Comparison of ENCODE assay signal across 15 cellular contexts in the genomic region with DNA sequence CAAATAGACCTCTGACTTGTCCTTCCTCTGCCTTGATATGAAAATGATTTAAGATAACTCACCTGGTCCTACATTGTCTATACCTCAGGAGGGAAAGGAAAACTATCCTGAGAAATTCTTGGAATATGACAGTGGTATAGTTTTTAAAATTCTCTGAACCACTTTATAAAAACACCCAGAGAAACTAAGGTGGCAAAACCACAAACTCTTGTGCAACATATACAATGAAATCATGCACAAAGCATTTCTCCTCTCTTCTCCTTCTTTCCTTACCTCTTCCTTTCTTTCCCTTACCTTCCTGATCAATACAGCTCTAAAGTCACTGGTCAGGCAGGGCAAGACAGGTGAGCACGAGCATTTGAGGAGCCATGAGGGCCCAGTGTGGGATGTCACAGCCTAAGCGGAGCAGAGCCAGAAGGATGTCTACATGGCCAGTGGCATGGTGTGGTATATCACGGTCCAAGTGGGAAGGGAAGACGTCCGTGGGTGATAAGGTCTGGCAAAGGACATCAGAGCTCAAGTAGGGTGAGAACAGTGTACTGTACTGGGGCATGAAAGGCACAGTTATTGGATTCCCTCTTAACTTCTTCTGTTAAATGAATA.
A peak's percentile ranks its signal among the peaks of the same experiment; 100 is the strongest.
DNase-seq lines count a peak whose midpoint lies in the region; ATAC-seq and TF ChIP-seq lines count a peak whose summit lies in the region.
"Had no signal": no experiment of that assay in that cellular context is flagged by ENCODE, and none has a peak within 500 bp of the region (broad histone marks: within the 10 kb centered on the region; RNA-seq: fewer than 3 reads in every experiment).

No MANE protein-coding gene starts in this region.

- no peak overlapping the region for H3K4me3 ChIP-seq in breast epithelium
- no peak overlapping the region for H3K4me3 ChIP-seq in mesenchymal stem cell (ENCODE audit: insufficient read depth in 1 of 2, low read depth in 1 of 2, low read length in 2 of 2)
- H3K4me3 ChIP-seq in effector memory CD4-positive, alpha-beta T cell (ENCODE audit: insufficient read depth, low read depth, low read length, poor library complexity, severe bottlenecking), result no peak overlapping the region
- no peak overlapping the region for H3K4me3 ChIP-seq in lower lobe of right lung
- H3K4me3 ChIP-seq: SJSA1 had no signal

- no peaks in the 10 kb centered on the region for H3K9me3 Mint-ChIP-seq in MCF 10A (ENCODE audit: unreplicated experiment)
- H3K9me3 Mint-ChIP-seq in central memory CD8-positive, alpha-beta T cell, result no peaks in the 10 kb centered on the region
- H3K9me3 Mint-ChIP-seq: H9 had no signal

- BruUV-seq in MCF 10A (replicated peaks; lab: Mats Ljungman, UMichigan), result no TSS peak

- TF ChIP-seq POLR2A in breast epithelium (IDR thresholded peaks at IDR 0.05), result no peak

- H2AFZ ChIP-seq in mesenchymal stem cell (ENCODE audit: low read depth, low read length), result no peak overlapping the region

- no peak overlapping the region for H2BK5ac ChIP-seq in mesenchymal stem cell (ENCODE audit: low read depth, low read length, poor library complexity, severe bottlenecking)

- H3K14ac ChIP-seq in mesenchymal stem cell (ENCODE audit: low read length in 2 of 2), result no peak overlapping the region

- H4K8ac ChIP-seq in mesenchymal stem cell (ENCODE audit: low read length), result no peak overlapping the region

- H2BK12ac ChIP-seq in mesenchymal stem cell (ENCODE audit: low read length in 2 of 2), result no peak overlapping the region

- H3K27ac ChIP-seq in breast epithelium (no peak overlapping the region), mesenchymal stem cell (ENCODE audit: low read length, poor library complexity, severe bottlenecking) (no peak overlapping the region), lower lobe of right lung (no peak overlapping the region)
- H3K27ac ChIP-seq in effector memory CD4-positive, alpha-beta T cell (ENCODE audit: insufficient read depth, low read length, poor library complexity, severe bottlenecking), result no peak overlapping the region
- H3K27ac ChIP-seq: SJSA1 had no signal

- CTCF ChIA-PET in MCF 10A (lab: Yijun Ruan, JAX), result interaction anchor here (0.8 to 1.1 kb wide), 2 partner anchors 136 to 1141 kb away, joined by 3 read pairs; no protein-coding TSS in a partner anchor

- H3K4me2 ChIP-seq in mesenchymal stem cell (ENCODE audit: low read length, poor library complexity, severe bottlenecking), result no peak overlapping the region

- no peaks in the 10 kb centered on the region for H3K36me3 ChIP-seq in breast epithelium
- H3K36me3 ChIP-seq in mesenchymal stem cell (ENCODE audit: control insufficient read depth in 1 of 2, insufficient read depth in 2 of 2, low read depth in 1 of 2, low read length in 2 of 2), result peaks cover 0 to 3% of the 10 kb centered on the region in 2 experiments
- no peaks in the 10 kb centered on the region for H3K36me3 ChIP-seq in effector memory CD4-positive, alpha-beta T cell (ENCODE audit: control insufficient read depth, insufficient read depth, low read length)
- H3K36me3 ChIP-seq in lower lobe of right lung, result no peaks in the 10 kb centered on the region

- H3K27me3 Mint-ChIP-seq in MCF 10A (ENCODE audit: insufficient read depth, unreplicated experiment), result no peaks in the 10 kb centered on the region
- no peaks in the 10 kb centered on the region for H3K27me3 Mint-ChIP-seq in central memory CD8-positive, alpha-beta T cell

- no peak overlapping the region for H2BK120ac ChIP-seq in mesenchymal stem cell (ENCODE audit: low read depth, low read length)

- ATAC-seq in central memory CD8-positive, alpha-beta T cell (replicated peaks; ENCODE audit: extremely low read depth, poor library complexity, severe bottlenecking), result no peak
- no peak for ATAC-seq in lower lobe of right lung

- H3K23ac ChIP-seq in mesenchymal stem cell (ENCODE audit: low read length in 2 of 2), result no peak overlapping the region

- no peaks in the 10 kb centered on the region for H3K9me3 ChIP-seq in breast epithelium
- H3K9me3 ChIP-seq in mesenchymal stem cell (ENCODE audit: control insufficient read depth, low read length), result no peaks in the 10 kb centered on the region
- H3K9me3 ChIP-seq in effector memory CD4-positive, alpha-beta T cell (ENCODE audit: control insufficient read depth, low read length), result no peaks in the 10 kb centered on the region
- no peaks in the 10 kb centered on the region for H3K9me3 ChIP-seq in lower lobe of right lung
- H3K9me3 ChIP-seq: SJSA1 had no signal

- H3K79me1 ChIP-seq in mesenchymal stem cell (replicated peaks; ENCODE audit: low read length, poor library complexity, severe bottlenecking), result no peaks in the 10 kb centered on the region

- H3K4ac ChIP-seq in mesenchymal stem cell (ENCODE audit: low read depth in 1 of 2, low read length in 2 of 2), result no peak overlapping the region

- POLR2A ChIA-PET in MCF 10A (lab: Yijun Ruan, JAX), result interaction anchor here (0.6 kb wide), 2 partner anchors 13 to 205 kb away, joined by 3 read pairs; no protein-coding TSS in a partner anchor

- no peak overlapping the region for H3K4me3 Mint-ChIP-seq in MCF 10A (ENCODE audit: unreplicated experiment)
- peak overlapping the region; percentile 52 for H3K4me3 Mint-ChIP-seq in central memory CD8-positive, alpha-beta T cell
- H3K4me3 Mint-ChIP-seq: H9 had no signal

- H3K27ac Mint-ChIP-seq in MCF 10A (ENCODE audit: low read depth, unreplicated experiment), result peak overlapping the region; percentile 47
- peak overlapping the region; percentile 50 for H3K27ac Mint-ChIP-seq in central memory CD8-positive, alpha-beta T cell (ENCODE audit: low read depth)
- H3K27ac Mint-ChIP-seq: H9 had no signal

- H3K27me3 ChIP-seq in breast epithelium (no peaks in the 10 kb centered on the region), mesenchymal stem cell (ENCODE audit: control insufficient read depth in 1 of 2, insufficient read depth in 1 of 2, low read length in 2 of 2) (no peaks in the 10 kb centered on the region), lower lobe of right lung (ENCODE audit: low read depth) (no peaks in the 10 kb centered on the region)
- H3K27me3 ChIP-seq in effector memory CD4-positive, alpha-beta T cell (replicated peaks; ENCODE audit: control insufficient read depth, insufficient read depth, low read length, poor library complexity, severe bottlenecking), result no peaks in the 10 kb centered on the region
- H3K27me3 ChIP-seq: SJSA1 had no signal

- TF ChIP-seq CTCF in MCF 10A (IDR thresholded peaks at IDR 0.05; ENCODE audit: unreplicated experiment) (no peak), breast epithelium (IDR thresholded peaks at IDR 0.05) (no peak), lower lobe of right lung (IDR thresholded peaks at IDR 0.05) (no peak)

- H2BK15ac ChIP-seq in mesenchymal stem cell (ENCODE audit: low read depth, poor library complexity, severe bottlenecking), result no peak overlapping the region

- H3K4me1 Mint-ChIP-seq in MCF 10A (ENCODE audit: insufficient read depth, unreplicated experiment), result peaks cover 11% of the 10 kb centered on the region
- peaks cover 29% of the 10 kb centered on the region for H3K4me1 Mint-ChIP-seq in central memory CD8-positive, alpha-beta T cell
- H3K4me1 Mint-ChIP-seq: H9 had no signal

- no peak overlapping the region for H4K91ac ChIP-seq in mesenchymal stem cell (ENCODE audit: low read length)

- H3K18ac ChIP-seq in mesenchymal stem cell (ENCODE audit: low read depth in 1 of 2, low read length in 2 of 2), result no peak overlapping the region

- 88% methylated on average over 5 of the region's 5 CpGs for WGBS in mesenchymal stem cell

- H3K4me1 ChIP-seq in breast epithelium, result no peaks in the 10 kb centered on the region
- H3K4me1 ChIP-seq in mesenchymal stem cell (ENCODE audit: control insufficient read depth, insufficient read depth, low read depth, low read length), result peaks cover 4% of the 10 kb centered on the region
- no peaks in the 10 kb centered on the region for H3K4me1 ChIP-seq in effector memory CD4-positive, alpha-beta T cell (ENCODE audit: control insufficient read depth, insufficient read depth, low read length, poor library complexity, severe bottlenecking)
- H3K4me1 ChIP-seq in lower lobe of right lung, result no peaks in the 10 kb centered on the region

- H3K9ac ChIP-seq in mesenchymal stem cell (ENCODE audit: low read length), result no peak overlapping the region

- H3K36me3 Mint-ChIP-seq in MCF 10A (ENCODE audit: insufficient read depth, unreplicated experiment), result peaks cover 12% of the 10 kb centered on the region
- peaks cover under 1% of the 10 kb centered on the region for H3K36me3 Mint-ChIP-seq in central memory CD8-positive, alpha-beta T cell (ENCODE audit: insufficient read depth)

- DNase-seq in MCF 10A (ENCODE audit: unreplicated experiment), result peak; percentile 24
- no peak for DNase-seq in breast epithelium (ENCODE audit: low spot score in 2 of 2)
- no peak for DNase-seq in central memory CD8-positive, alpha-beta T cell (ENCODE audit: low spot score in 2 of 2)
- peak; percentile 8 for DNase-seq in mesenchymal stem cell
- no peak for DNase-seq in DMS79 (lab: John Stamatoyannopoulos, UW)
- no peak for DNase-seq in stimulated activated CD4-positive, alpha-beta T cell treated with anti-CD3 and anti-CD28 coated beads, Interleukin-15, amount 100 ng/mL, for 24 hours
- DNase-seq in effector memory CD4-positive, alpha-beta T cell, result no peak
- DNase-seq in lower lobe of right lung, result no peak
- DNase-seq: H9, NCI-H1048, NCI-H1436 treated with DMSO at 0.1 percent for 48 hours, NCI-H2029 treated with DMSO at 0.1 percent for 48 hours, NCI-H510A, NCI-H774 had no signal

- H2AK5ac ChIP-seq in mesenchymal stem cell (ENCODE audit: low read length, severe bottlenecking), result no peak overlapping the region

- intact Hi-C loops in MCF 10A (cut with micrococcal nuclease), result no loop called here
- intact Hi-C loops in breast epithelium (cut with DNase I; ENCODE audit: low total_unique reads), result no loop called here
- intact Hi-C loops in lower lobe of right lung (cut with DNase I), result no loop called here

Comparison
In these comparisons a context has a peak if more than half of its experiments do, and no peak if none do; other contexts are left out.
1. DNase-seq: peak in MCF 10A (single experiment) and mesenchymal stem cell (single experiment); none in breast epithelium (0 of 2), central memory CD8-positive, alpha-beta T cell (0 of 2), DMS79 (single experiment), stimulated activated CD4-positive, alpha-beta T cell treated with anti-CD3 and anti-CD28 coated beads, Interleukin-15, amount 100 ng/mL, for 24 hours (single experiment), effector memory CD4-positive, alpha-beta T cell (0 of 3) and lower lobe of right lung (single experiment).